1 cellular context compared by ENCODE assay signal in the genomic region with DNA sequence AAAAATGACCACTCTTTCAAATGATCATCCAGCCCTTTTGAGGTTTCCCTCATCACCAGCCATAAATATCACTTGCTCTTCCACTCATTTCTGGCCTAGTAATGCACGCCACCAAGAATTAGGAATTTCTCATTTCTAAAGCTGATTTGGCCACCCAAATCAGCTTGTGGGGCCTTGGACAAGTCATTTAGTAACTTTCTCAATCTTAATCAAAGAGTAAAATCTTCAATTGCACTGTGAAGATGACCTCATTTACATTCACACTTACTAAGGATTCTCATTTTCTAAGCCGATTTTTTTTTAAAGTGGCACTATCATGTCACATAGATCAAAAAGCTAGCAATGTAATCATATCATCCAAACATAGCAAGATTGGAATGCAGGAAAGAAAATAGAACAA.
TF ChIP-seq lines count a peak whose summit lies in the region.

No MANE protein-coding gene starts in this region.

TF ChIP-seq in GM12878, 131 proteins besides CTCF, POLR2A, EP300 and RAD21 (continued from another document):
- TF ChIP-seq, protein P1, sequence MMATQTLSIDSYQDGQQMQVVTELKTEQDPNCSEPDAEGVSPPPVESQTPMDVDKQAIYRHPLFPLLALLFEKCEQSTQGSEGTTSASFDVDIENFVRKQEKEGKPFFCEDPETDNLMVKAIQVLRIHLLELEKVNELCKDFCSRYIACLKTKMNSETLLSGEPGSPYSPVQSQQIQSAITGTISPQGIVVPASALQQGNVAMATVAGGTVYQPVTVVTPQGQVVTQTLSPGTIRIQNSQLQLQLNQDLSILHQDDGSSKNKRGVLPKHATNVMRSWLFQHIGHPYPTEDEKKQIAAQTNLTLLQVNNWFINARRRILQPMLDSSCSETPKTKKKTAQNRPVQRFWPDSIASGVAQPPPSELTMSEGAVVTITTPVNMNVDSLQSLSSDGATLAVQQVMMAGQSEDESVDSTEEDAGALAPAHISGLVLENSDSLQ (IDR thresholded peaks at IDR 0.05) = no peak
- TF ChIP-seq NFIC (IDR thresholded peaks at IDR 0.05; ENCODE audit: low read depth, low read length) = peak; percentile 60; the same call in 1 of the 2 replicates
- TF ChIP-seq CBX3 (IDR thresholded peaks at IDR 0.05; ENCODE audit: borderline replicate concordance, low read depth) = no peak
- TF ChIP-seq MEF2A (IDR thresholded peaks at IDR 0.05; ENCODE audit: insufficient read depth, low read depth, low read length) = 0 out of 2 replicates have a peak, but pooled peaks have one; percentile 18
- TF ChIP-seq, protein P2, sequence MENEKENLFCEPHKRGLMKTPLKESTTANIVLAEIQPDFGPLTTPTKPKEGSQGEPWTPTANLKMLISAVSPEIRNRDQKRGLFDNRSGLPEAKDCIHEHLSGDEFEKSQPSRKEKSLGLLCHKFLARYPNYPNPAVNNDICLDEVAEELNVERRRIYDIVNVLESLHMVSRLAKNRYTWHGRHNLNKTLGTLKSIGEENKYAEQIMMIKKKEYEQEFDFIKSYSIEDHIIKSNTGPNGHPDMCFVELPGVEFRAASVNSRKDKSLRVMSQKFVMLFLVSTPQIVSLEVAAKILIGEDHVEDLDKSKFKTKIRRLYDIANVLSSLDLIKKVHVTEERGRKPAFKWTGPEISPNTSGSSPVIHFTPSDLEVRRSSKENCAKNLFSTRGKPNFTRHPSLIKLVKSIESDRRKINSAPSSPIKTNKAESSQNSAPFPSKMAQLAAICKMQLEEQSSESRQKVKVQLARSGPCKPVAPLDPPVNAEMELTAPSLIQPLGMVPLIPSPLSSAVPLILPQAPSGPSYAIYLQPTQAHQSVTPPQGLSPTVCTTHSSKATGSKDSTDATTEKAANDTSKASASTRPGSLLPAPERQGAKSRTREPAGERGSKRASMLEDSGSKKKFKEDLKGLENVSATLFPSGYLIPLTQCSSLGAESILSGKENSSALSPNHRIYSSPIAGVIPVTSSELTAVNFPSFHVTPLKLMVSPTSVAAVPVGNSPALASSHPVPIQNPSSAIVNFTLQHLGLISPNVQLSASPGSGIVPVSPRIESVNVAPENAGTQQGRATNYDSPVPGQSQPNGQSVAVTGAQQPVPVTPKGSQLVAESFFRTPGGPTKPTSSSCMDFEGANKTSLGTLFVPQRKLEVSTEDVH (IDR thresholded peaks at IDR 0.05; ENCODE audit: low read depth, partially characterized antibody) = no peak
- peak; percentile 67 for TF ChIP-seq RUNX3 (IDR thresholded peaks at IDR 0.05; ENCODE audit: low read length)
